9 cellular contexts compared by ENCODE assay signal in genomic region chr12:42144174-42144423, GRCh38. TPM values are rescaled to one million over a fixed set of nuclear protein-coding genes. Genes with fewer than 3 reads are reported as not detected.
DNase-seq lines count a peak whose midpoint lies in the region; ATAC-seq, FAIRE-seq and TF ChIP-seq lines count a peak whose summit lies in the region.
"Had no signal": no experiment of that assay in that cellular context is flagged by ENCODE, and none has a peak within 500 bp of the region (broad histone marks: within the 10 kb centered on the region; RNA-seq: fewer than 3 reads in every experiment).

No MANE protein-coding gene starts in this region.

- no peak; the same call in 1 of the 3 replicates for ATAC-seq in SK-N-SH treated with all-trans-retinoic acid at 6 μM for 48 hours

- H3K9me3 ChIP-seq in SK-N-SH = no peaks in the 10 kb centered on the region
- H3K9me3 ChIP-seq in neural cell (ENCODE audit: low read length) = no peaks in the 10 kb centered on the region

- H3K27ac Mint-ChIP-seq in dendritic cell treated with granulocyte-macrophage colony-stimulating factor and Interleukin-4, amounts not matched to agents 40 ng/mL and 50 ng/mL, for 4 days = peak overlapping the region; percentile 95

- H3K79me2 ChIP-seq in SK-N-SH (ENCODE audit: insufficient read depth) (peaks cover 51% of the 10 kb centered on the region), neural cell (replicated peaks; ENCODE audit: insufficient read depth, low read length) (peaks cover 34% of the 10 kb centered on the region)

- H3K9me2 ChIP-seq in SK-N-SH = no peaks in the 10 kb centered on the region
- H3K9me2 ChIP-seq in neural cell (ENCODE audit: insufficient read depth, low read length) = no peaks in the 10 kb centered on the region

- TF ChIP-seq CTCF in SK-N-SH (IDR thresholded peaks at IDR 0.05) = no peak
- TF ChIP-seq CTCF in neural cell (IDR thresholded peaks at IDR 0.05; ENCODE audit: poor library complexity, severe bottlenecking) = no peak

- TF ChIP-seq RAD21 in SK-N-SH (IDR thresholded peaks at IDR 0.05; ENCODE audit: low read length) = no peak
- no peak for TF ChIP-seq RAD21 in Ishikawa (IDR thresholded peaks at IDR 0.05; ENCODE audit: low read depth)
- no peak for TF ChIP-seq RAD21 in neural cell (conservative IDR thresholded peaks at IDR 0.05)

- peaks cover 37% of the 10 kb centered on the region for H3K4me1 Mint-ChIP-seq in dendritic cell treated with granulocyte-macrophage colony-stimulating factor and Interleukin-4, amounts not matched to agents 40 ng/mL and 50 ng/mL, for 4 days (ENCODE audit: low read depth)

- H3K9ac ChIP-seq in SK-N-SH (peak overlapping the region; percentile 74), neural cell (ENCODE audit: low read length) (peak overlapping the region; percentile 56)

- TF ChIP-seq POLR2A in H54 (IDR thresholded peaks at IDR 0.05; ENCODE audit: low read depth, low read length) = no peak

- H3F3A ChIP-seq in SK-N-SH (replicated peaks; ENCODE audit: insufficient read depth) = peaks cover 14% of the 10 kb centered on the region
- H3F3A ChIP-seq in neural cell (ENCODE audit: insufficient read depth, low read length, poor library complexity, severe bottlenecking) = peaks cover 7% of the 10 kb centered on the region

- CTCF ChIA-PET in SK-N-SH (lab: Yijun Ruan, JAX) = interaction anchor here (1.0 to 1.2 kb wide), 2 partner anchors 19 to 339 kb away, joined by 3 read pairs; no protein-coding TSS in a partner anchor

- H3K4me1 ChIP-seq in SK-N-SH (ENCODE audit: control insufficient read depth in 1 of 2, insufficient read depth in 2 of 2, low read depth in 1 of 2, low read length in 1 of 2) = peaks cover 4 to 11% of the 10 kb centered on the region in 2 experiments; a peak in 3 of 4 replicates

- TF ChIP-seq EP300 in SK-N-SH (IDR thresholded peaks at IDR 0.05; ENCODE audit: borderline replicate concordance in 1 of 2, low read depth in 1 of 2, low read length in 1 of 2) (no peak), Ishikawa (IDR thresholded peaks at IDR 0.05; ENCODE audit: borderline replicate concordance) (no peak), neural cell (conservative IDR thresholded peaks at IDR 0.05; ENCODE audit: poor library complexity, severe bottlenecking) (no peak)

- H3K27ac ChIP-seq in SK-N-SH (ENCODE audit: low read depth in 2 of 2, low read length in 1 of 2) (peak overlapping the region; percentile 53 to 79), neural cell (ENCODE audit: low read length) (no peak overlapping the region)

- no peak for FAIRE-seq in H54 (lab: Jason Lieb, UNC)
- FAIRE-seq: colon had no signal

- no peaks in the 10 kb centered on the region for H3K36me3 ChIP-seq in SK-N-SH (replicated peaks in 1 of 2; ENCODE audit: control insufficient read depth in 1 of 2, insufficient read depth in 2 of 2, low read length in 1 of 2)
- H3K36me3 ChIP-seq in neural cell (ENCODE audit: insufficient read depth, low read length) = no peaks in the 10 kb centered on the region

- H3K4me2 ChIP-seq in SK-N-SH = peak overlapping the region; percentile 84
- H3K4me2 ChIP-seq in neural cell (ENCODE audit: low read length) = peak overlapping the region; percentile 100

- H3K4me3 Mint-ChIP-seq in dendritic cell treated with granulocyte-macrophage colony-stimulating factor and Interleukin-4, amounts not matched to agents 40 ng/mL and 50 ng/mL, for 4 days = peak overlapping the region; percentile 99

- intact Hi-C loops in dendritic cell treated with granulocyte-macrophage colony-stimulating factor and Interleukin-4, amounts not matched to agents 40 ng/mL and 50 ng/mL, for 4 days (cut with micrococcal nuclease) = loop anchor here (2.0 kb wide), 1 partner anchor 93 kb away; no protein-coding TSS in a partner anchor

- H3K27me3 Mint-ChIP-seq in dendritic cell treated with granulocyte-macrophage colony-stimulating factor and Interleukin-4, amounts not matched to agents 40 ng/mL and 50 ng/mL, for 4 days = peaks cover 2% of the 10 kb centered on the region

- WGBS in SK-N-SH (ENCODE audit: low lambda C conversion rate) = 2% methylated on average over 11 of the region's 23 CpGs

- DNase-seq in SK-N-SH = no peak
- DNase-seq in NCI-H345 (lab: John Stamatoyannopoulos, UW) = no peak
- no peak for DNase-seq in hippocampal formation (lab: John Stamatoyannopoulos, UW)
- no peak for DNase-seq in H54 (ENCODE audit: insufficient read length, low spot score)

- H3K36me3 Mint-ChIP-seq in dendritic cell treated with granulocyte-macrophage colony-stimulating factor and Interleukin-4, amounts not matched to agents 40 ng/mL and 50 ng/mL, for 4 days (ENCODE audit: low read depth) = peaks cover 6% of the 10 kb centered on the region

- H3K27me3 ChIP-seq in SK-N-SH (ENCODE audit: insufficient read depth) (no peaks in the 10 kb centered on the region), neural cell (ENCODE audit: insufficient read depth, low read depth, low read length) (no peaks in the 10 kb centered on the region)

- H3K9me3 Mint-ChIP-seq in dendritic cell treated with granulocyte-macrophage colony-stimulating factor and Interleukin-4, amounts not matched to agents 40 ng/mL and 50 ng/mL, for 4 days = no peaks in the 10 kb centered on the region

- POLR2A ChIA-PET in SK-N-SH (lab: Yijun Ruan, JAX) = no interaction called here

- H2AFZ ChIP-seq in SK-N-SH (ENCODE audit: low read depth) (peak overlapping the region; percentile 95), neural cell (ENCODE audit: low read depth, low read length) (peak overlapping the region; percentile 21)

- H4K20me1 ChIP-seq in SK-N-SH (ENCODE audit: insufficient read depth) (peaks cover 29% of the 10 kb centered on the region), neural cell (ENCODE audit: insufficient read depth) (no peaks in the 10 kb centered on the region)

- H3K4me3 ChIP-seq in SK-N-SH (ENCODE audit: low read depth in 2 of 2, low read length in 1 of 2) (peak overlapping the region; percentile 74 to 87), neural cell (ENCODE audit: low read length) (peak overlapping the region; percentile 79)

TF ChIP-seq in SK-N-SH, 30 proteins besides CTCF, POLR2A, EP300 and RAD21:
- TF ChIP-seq CHD2 (IDR thresholded peaks at IDR 0.05; ENCODE audit: low read length, partially characterized antibody) (no peak), POLR2AphosphoS5 (IDR thresholded peaks at IDR 0.05; ENCODE audit: low read depth, low read length) (no peak), ELF1 (IDR thresholded peaks at IDR 0.05) (no peak), GABPA (IDR thresholded peaks at IDR 0.05; ENCODE audit: low read depth) (no peak), MEF2A (IDR thresholded peaks at IDR 0.05; ENCODE audit: borderline replicate concordance, low read depth) (no peak)

TF ChIP-seq in SK-N-SH treated with all-trans-retinoic acid at 6 μM for 48 hours, 23 proteins besides CTCF, POLR2A, EP300 and RAD21 (continues in another document):
- TF ChIP-seq PATZ1 (CRISPR knock-in tag; IDR thresholded peaks at IDR 0.05; ENCODE audit: borderline replicate concordance) = no peak

TF ChIP-seq in neural cell, 6 proteins besides CTCF, POLR2A, EP300 and RAD21:
- no peak for TF ChIP-seq EZH2 (IDR thresholded peaks at IDR 0.05; ENCODE audit: borderline replicate concordance, insufficient read depth, low read length, poor library complexity, severe bottlenecking)

RNA-seq across cellular contexts. Expression of gene GXYLT1, which starts 0.6 kb away (rescaled TPM):
- polyA plus RNA-seq in SK-N-SH (2012; rRNA removed) (5.0 and 5.8 TPM in 2 replicates), neural cell (2.9 and 3.2 TPM in 2 replicates)
- 7.4 and 8.5 TPM in 2 replicates for polyA plus RNA-seq in SK-N-SH (2012; cell fraction: cytosol; rRNA removed)
- 2.6 and 4.7 TPM in 2 replicates for polyA plus RNA-seq in SK-N-SH (2012; cell fraction: nucleus; rRNA removed)
- polyA minus RNA-seq in neural cell = 11.7 and 13.0 TPM in 2 replicates
